Comparison of ENCODE assay signal across 12 cellular contexts in the genomic region with DNA sequence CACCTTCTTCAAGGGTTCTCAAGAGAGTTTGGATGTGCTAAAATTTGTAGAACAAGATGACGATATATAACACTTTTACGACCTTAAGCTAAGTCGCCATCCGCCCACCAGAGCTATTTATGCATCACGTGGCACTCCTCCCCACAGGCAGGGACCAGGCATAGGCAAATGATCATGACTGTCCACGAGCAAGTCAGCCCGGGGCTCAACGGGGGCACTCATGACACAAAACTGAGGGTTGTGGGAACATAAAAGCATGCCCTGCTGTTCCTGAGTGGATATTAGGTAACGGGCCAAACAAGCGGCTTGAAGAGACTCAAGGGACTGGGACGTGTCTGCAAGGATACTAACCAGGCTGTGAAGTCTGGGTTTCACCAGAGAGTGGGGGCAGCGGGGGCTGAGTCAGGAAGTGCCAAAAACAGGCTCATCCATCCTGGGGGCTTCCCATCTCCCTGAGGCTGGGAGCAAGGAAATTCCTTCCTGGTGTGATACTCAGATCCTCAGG. TPM values are rescaled to one million over a fixed set of nuclear protein-coding genes. Genes with fewer than 3 reads are reported as not detected.
DNase-seq lines count a peak whose midpoint lies in the region; ATAC-seq, FAIRE-seq and TF ChIP-seq lines count a peak whose summit lies in the region.
"Had no signal": no experiment of that assay in that cellular context is flagged by ENCODE, and none has a peak within 500 bp of the region (broad histone marks: within the 10 kb centered on the region; RNA-seq: fewer than 3 reads in every experiment).

No MANE protein-coding gene starts in this region.

- CTCF ChIA-PET in HEK293T (lab: Yijun Ruan, JAX), result interaction anchor here (0.9 kb wide), 1 partner anchor 60 kb away, joined by 3 read pairs; no protein-coding TSS in a partner anchor

- H2AFZ ChIP-seq in astrocyte (ENCODE audit: low read depth, low read length), result no peak overlapping the region

- TF ChIP-seq CTCF in astrocyte (IDR thresholded peaks at IDR 0.05; ENCODE audit: insufficient read depth, low read depth, low read length) (no peak), GM13976 (IDR thresholded peaks at IDR 0.05; ENCODE audit: borderline replicate concordance, control extremely low read depth, extremely low read depth, insufficient read depth, missing control alignments) (no peak)

- H3K79me2 ChIP-seq in astrocyte (ENCODE audit: insufficient read depth, low read length), result no peaks in the 10 kb centered on the region

- no peak overlapping the region for H3K4me3 Mint-ChIP-seq in astrocyte (ENCODE audit: unreplicated experiment)
- no peak overlapping the region for H3K4me3 Mint-ChIP-seq in stimulated activated naive B cell treated with anti-CD40 and anti-IgM and Interleukin-4, amounts not matched to agents 10 μg/mL and 1 μg/mL and 100 μg/mL, for 72 hours
- H3K4me3 Mint-ChIP-seq: activated T-cell treated with anti-CD3 and anti-CD28 coated beads, Interleukin-2, amount 50 U/mL, for 24 hours had no signal

- no peaks in the 10 kb centered on the region for H4K20me1 ChIP-seq in astrocyte (ENCODE audit: insufficient read depth, low read length)

- peak; percentile 37 for DNase-seq in HEK293T (ENCODE audit: extremely low spot score)
- peak; percentile 5 for DNase-seq in astrocyte (ENCODE audit: low read depth)
- DNase-seq in kidney glomerular epithelial cell (lab: John Stamatoyannopoulos, UW), result peak; percentile 23
- no peak for DNase-seq in stimulated activated naive B cell treated with anti-CD40 and anti-IgM and Interleukin-4, amounts not matched to agents 10 μg/mL and 1 μg/mL and 100 μg/mL, for 72 hours
- no peak for DNase-seq in GM13976 (ENCODE audit: low spot score)
- no peak for DNase-seq in amniotic stem cell (lab: John Stamatoyannopoulos, UW)
- DNase-seq: activated T-cell treated with anti-CD3 and anti-CD28 coated beads, Interleukin-2, amount 50 U/mL, for 24 hours; effector CD8-positive, alpha-beta T cell had no signal

- H3K4me1 Mint-ChIP-seq in astrocyte (ENCODE audit: low read depth, unreplicated experiment), result no peaks in the 10 kb centered on the region
- H3K4me1 Mint-ChIP-seq in stimulated activated naive B cell treated with anti-CD40 and anti-IgM and Interleukin-4, amounts not matched to agents 10 μg/mL and 1 μg/mL and 100 μg/mL, for 72 hours, result peaks cover 5 to 15% of the 10 kb centered on the region in 2 donors

- peaks cover 7% of the 10 kb centered on the region for H3K9me3 Mint-ChIP-seq in astrocyte (ENCODE audit: unreplicated experiment)
- H3K9me3 Mint-ChIP-seq in stimulated activated naive B cell treated with anti-CD40 and anti-IgM and Interleukin-4, amounts not matched to agents 10 μg/mL and 1 μg/mL and 100 μg/mL, for 72 hours, result no peaks in the 10 kb centered on the region
- H3K9me3 Mint-ChIP-seq: activated T-cell treated with anti-CD3 and anti-CD28 coated beads, Interleukin-2, amount 50 U/mL, for 24 hours had no signal

- ATAC-seq in stimulated activated naive B cell treated with anti-CD40 and anti-IgM and Interleukin-4, amounts not matched to agents 10 μg/mL and 1 μg/mL and 100 μg/mL, for 72 hours (replicated peaks), result no peak
- ATAC-seq in GM21526 (IDR thresholded peaks at IDR 0.05; ENCODE audit: low FRiP score, unreplicated experiment) (no peak), GM21576 (IDR thresholded peaks at IDR 0.05; ENCODE audit: unreplicated experiment) (no peak)

- no peak overlapping the region for H3K4me3 ChIP-seq in astrocyte (ENCODE audit: insufficient read depth, low read depth, low read length)
- H3K4me3 ChIP-seq: lung had no signal

- H3K4me1 ChIP-seq in astrocyte (ENCODE audit: insufficient read depth, low read length), result no peaks in the 10 kb centered on the region

- no peak for FAIRE-seq in astrocyte (lab: Jason Lieb, UNC)

- no peak overlapping the region for H3K27ac ChIP-seq in astrocyte (ENCODE audit: low read depth, low read length)

- peaks cover 71% of the 10 kb centered on the region for H3K27me3 Mint-ChIP-seq in astrocyte (ENCODE audit: low read depth, unreplicated experiment)
- H3K27me3 Mint-ChIP-seq in stimulated activated naive B cell treated with anti-CD40 and anti-IgM and Interleukin-4, amounts not matched to agents 10 μg/mL and 1 μg/mL and 100 μg/mL, for 72 hours, result peaks cover 20 to 28% of the 10 kb centered on the region in 2 donors
- H3K27me3 Mint-ChIP-seq: activated T-cell treated with anti-CD3 and anti-CD28 coated beads, Interleukin-2, amount 50 U/mL, for 24 hours had no signal

- H3K36me3 Mint-ChIP-seq in astrocyte (ENCODE audit: low read depth, unreplicated experiment), result peaks cover 4% of the 10 kb centered on the region
- H3K36me3 Mint-ChIP-seq in stimulated activated naive B cell treated with anti-CD40 and anti-IgM and Interleukin-4, amounts not matched to agents 10 μg/mL and 1 μg/mL and 100 μg/mL, for 72 hours, result no peaks in the 10 kb centered on the region

- H3K27ac Mint-ChIP-seq in astrocyte (ENCODE audit: unreplicated experiment), result no peak overlapping the region
- H3K27ac Mint-ChIP-seq in stimulated activated naive B cell treated with anti-CD40 and anti-IgM and Interleukin-4, amounts not matched to agents 10 μg/mL and 1 μg/mL and 100 μg/mL, for 72 hours, result peak overlapping the region; percentile 20
- H3K27ac Mint-ChIP-seq: activated T-cell treated with anti-CD3 and anti-CD28 coated beads, Interleukin-2, amount 50 U/mL, for 24 hours had no signal

- H3K36me3 ChIP-seq in astrocyte (ENCODE audit: insufficient read depth, low read length), result no peaks in the 10 kb centered on the region

- POLR2A ChIA-PET in HEK293T (lab: Yijun Ruan, JAX), result interaction anchor here (0.6 to 0.8 kb wide), 3 partner anchors 12 to 71 kb away, joined by 3 read pairs; no protein-coding TSS in a partner anchor

- no peak overlapping the region for H3K9ac ChIP-seq in astrocyte (ENCODE audit: low read length)

- no peak overlapping the region for H3K4me2 ChIP-seq in astrocyte (ENCODE audit: low read length)

- in situ Hi-C loops in GM13976 (cut with MboI; ENCODE audit: low sequenced_read_pairs, unreplicated experiment), result no loop called here

- H3K9me3 ChIP-seq in astrocyte (ENCODE audit: insufficient read depth, low read depth, low read length), result no peaks in the 10 kb centered on the region

- peaks cover 31% of the 10 kb centered on the region for H3K27me3 ChIP-seq in astrocyte (ENCODE audit: insufficient read depth, low read length)

TF ChIP-seq in HEK293T, 16 proteins besides CTCF, POLR2A, EP300 and RAD21:
- TF ChIP-seq, protein P1, sequence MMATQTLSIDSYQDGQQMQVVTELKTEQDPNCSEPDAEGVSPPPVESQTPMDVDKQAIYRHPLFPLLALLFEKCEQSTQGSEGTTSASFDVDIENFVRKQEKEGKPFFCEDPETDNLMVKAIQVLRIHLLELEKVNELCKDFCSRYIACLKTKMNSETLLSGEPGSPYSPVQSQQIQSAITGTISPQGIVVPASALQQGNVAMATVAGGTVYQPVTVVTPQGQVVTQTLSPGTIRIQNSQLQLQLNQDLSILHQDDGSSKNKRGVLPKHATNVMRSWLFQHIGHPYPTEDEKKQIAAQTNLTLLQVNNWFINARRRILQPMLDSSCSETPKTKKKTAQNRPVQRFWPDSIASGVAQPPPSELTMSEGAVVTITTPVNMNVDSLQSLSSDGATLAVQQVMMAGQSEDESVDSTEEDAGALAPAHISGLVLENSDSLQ (IDR thresholded peaks at IDR 0.05), result no peak
- TF ChIP-seq TARDBP (IDR thresholded peaks at IDR 0.05) (no peak), ARNT (IDR thresholded peaks at IDR 0.05) (no peak), SP1 (IDR thresholded peaks at IDR 0.05) (no peak), L3MBTL2 (conservative IDR thresholded peaks at IDR 0.05) (no peak; the same call in 1 of the 2 replicates)

RNA-seq across cellular contexts. Expression of a gene that starts 58.1 kb away (rescaled TPM):
- not detected in 2 replicates for total RNA-seq in astrocyte
- total RNA-seq: Daoy had no signal

RNA-seq across cellular contexts. Expression of a gene that starts 58.4 kb away (rescaled TPM):
- 30.7 and 32.8 TPM in 2 replicates for total RNA-seq in astrocyte

Comparison
In these comparisons a context has a peak if more than half of its experiments do, and no peak if none do; other contexts are left out.
1. DNase-seq: peak in HEK293T (single experiment), astrocyte (single experiment) and kidney glomerular epithelial cell (single experiment); none in stimulated activated naive B cell treated with anti-CD40 and anti-IgM and Interleukin-4, amounts not matched to agents 10 μg/mL and 1 μg/mL and 100 μg/mL, for 72 hours (single experiment), GM13976 (single experiment) and amniotic stem cell (single experiment).